ENCODE assay signal across 8 cellular contexts in genomic region chr6:36679043-36679821, GRCh38. TPM values are rescaled to one million over a fixed set of nuclear protein-coding genes. Genes with fewer than 3 reads are reported as not detected.
DNase-seq lines count a peak whose midpoint lies in the region; ATAC-seq and TF ChIP-seq lines count a peak whose summit lies in the region.

No MANE protein-coding gene starts in this region.

- H3K4me3 ChIP-seq in brain microvascular endothelial cell (ENCODE audit: low read depth, low read length) (peak overlapping the region; percentile 95), iPS-18a (ENCODE audit: low read length) (peak overlapping the region; percentile 64), skeletal muscle tissue (ENCODE audit: low read length in 3 of 3) (peak overlapping the region; percentile 84 to 92 (median 88))

- no peak for ATAC-seq in GM18517 (IDR thresholded peaks at IDR 0.05; ENCODE audit: unreplicated experiment)
- no peak for ATAC-seq in HG03469 (IDR thresholded peaks at IDR 0.05; ENCODE audit: unreplicated experiment)

- peak; percentile 72 for DNase-seq in activated effector memory CD4-positive, alpha-beta T cell treated with anti-CD3 and anti-CD28 coated beads, Interleukin-2, amount 50 U/mL, for 16 hours
- no peak for DNase-seq in activated effector memory CD4-positive, alpha-beta T cell treated with Interleukin-2 at 50 U/mL for 16 hours
- DNase-seq in RWPE1 (ENCODE audit: low spot score) (no peak), brain microvascular endothelial cell (no peak)

- in situ Hi-C loops in brain microvascular endothelial cell (cut with HindIII; ENCODE audit: low pct_ligation_motif_present, low sequenced_read_pairs) = no loop called here

- peaks cover 24% of the 10 kb centered on the region for H3K4me1 ChIP-seq in iPS-18a (ENCODE audit: control insufficient read depth, low read depth, low read length)
- H3K4me1 ChIP-seq in skeletal muscle tissue (ENCODE audit: control insufficient read depth in 3 of 3, insufficient read depth in 3 of 3, low read length in 3 of 3) = peaks cover 35 to 66% (median 42%) of the 10 kb centered on the region in 3 donors

- H3K36me3 ChIP-seq in brain microvascular endothelial cell (replicated peaks) = peaks cover 15% of the 10 kb centered on the region
- no peaks in the 10 kb centered on the region for H3K36me3 ChIP-seq in iPS-18a (ENCODE audit: control insufficient read depth, low read depth, low read length)
- peaks cover under 1 to 7% (median 5%) of the 10 kb centered on the region in 3 donors for H3K36me3 ChIP-seq in skeletal muscle tissue (ENCODE audit: control insufficient read depth in 3 of 3, insufficient read depth in 3 of 3, low read length in 3 of 3)

- CTCF ChIA-PET in RWPE1 (lab: Yijun Ruan, JAX) = interaction anchor here (0.8 to 1.2 kb wide), 3 partner anchors 13 to 80 kb away, joined by 3 to 4 read pairs (median 3); no protein-coding TSS in a partner anchor

- H3K27ac ChIP-seq in RWPE1 (peak overlapping the region; percentile 99), brain microvascular endothelial cell (peak overlapping the region; percentile 79), iPS-18a (ENCODE audit: low read length) (no peak overlapping the region), skeletal muscle tissue (ENCODE audit: low read depth, low read length) (peak overlapping the region; percentile 99)

- H3K27me3 ChIP-seq in brain microvascular endothelial cell (replicated peaks) (no peaks in the 10 kb centered on the region), iPS-18a (ENCODE audit: control insufficient read depth, insufficient read depth, low read length) (peaks cover 47% of the 10 kb centered on the region), skeletal muscle tissue (ENCODE audit: control insufficient read depth in 3 of 3, insufficient read depth in 3 of 3, low read length in 3 of 3) (no peaks in the 10 kb centered on the region)

- POLR2A ChIA-PET in RWPE1 (lab: Yijun Ruan, JAX; ENCODE audit: low non-redundant PET) = interaction anchor here (0.6 to 1.3 kb wide), 6 partner anchors 12 to 272 kb away, joined by 3 to 9 read pairs (median 4); no protein-coding TSS in a partner anchor

- no peak for TF ChIP-seq CTCF in RWPE1 (conservative IDR thresholded peaks at IDR 0.05; ENCODE audit: low read depth)
- TF ChIP-seq CTCF in brain microvascular endothelial cell (IDR thresholded peaks at IDR 0.05; ENCODE audit: low read depth, low read length, missing control alignments) = no peak

- peak overlapping the region; percentile 22 for H3K9ac ChIP-seq in iPS-18a (ENCODE audit: low read length)
- peak overlapping the region; percentile 85 to 98 (median 85) for H3K9ac ChIP-seq in skeletal muscle tissue (ENCODE audit: low read depth in 1 of 3, low read length in 3 of 3)

- H3K9me3 ChIP-seq in iPS-18a (ENCODE audit: control insufficient read depth, low read depth, low read length) (no peaks in the 10 kb centered on the region), skeletal muscle tissue (ENCODE audit: control insufficient read depth in 3 of 3, low read length in 3 of 3) (no peaks in the 10 kb centered on the region)

RNA-seq across cellular contexts. Expression of gene CDKN1A, which starts 0.7 kb away (rescaled TPM):
- 62.1 TPM for total RNA-seq in skeletal muscle tissue

RNA-seq across cellular contexts. Expression of gene RAB44, which starts 18.4 kb away (rescaled TPM):
- total RNA-seq in skeletal muscle tissue = not detected
